Comparison of ENCODE assay signal across 1 cellular context in genomic region chr17:18087610-18088491, GRCh38.
TF ChIP-seq lines count a peak whose summit lies in the region.

TSS of gene DRG2 (plus strand) at chr17:18087948. CDS start at chr17:18088024, 76 bp downstream.

TF ChIP-seq in GM12878, 131 proteins besides CTCF, POLR2A, EP300 and RAD21 (continued from another document and continues in another):
- TF ChIP-seq CUX1 (IDR thresholded peaks at IDR 0.05; ENCODE audit: insufficient replicate concordance, low read depth, low read length), result no peak
- TF ChIP-seq TAF1 (IDR thresholded peaks at IDR 0.05; ENCODE audit: borderline replicate concordance, low read depth, low read length), result peak; percentile 96
- TF ChIP-seq SKIL (IDR thresholded peaks at IDR 0.05; ENCODE audit: low read depth, poor library complexity, severe bottlenecking), result peak; percentile 32
- peak; percentile 80 for TF ChIP-seq RELA (IDR thresholded peaks at IDR 0.05; ENCODE audit: borderline replicate concordance, partially characterized antibody)
- no peak for TF ChIP-seq BCLAF1 (IDR thresholded peaks at IDR 0.05)
- peak; percentile 95 for TF ChIP-seq IKZF1 (conservative IDR thresholded peaks at IDR 0.05)
- TF ChIP-seq SMARCA5 (IDR thresholded peaks at IDR 0.05), result peak; percentile 97
- TF ChIP-seq ZNF207 (IDR thresholded peaks at IDR 0.05; ENCODE audit: borderline replicate concordance), result peak; percentile 92
- peak; percentile 81 for TF ChIP-seq SP1 (IDR thresholded peaks at IDR 0.05; ENCODE audit: low read depth, low read length)
- peak; percentile 80 for TF ChIP-seq TBL1XR1 (IDR thresholded peaks at IDR 0.05; ENCODE audit: low read depth, low read length)
- TF ChIP-seq ETV6 (conservative IDR thresholded peaks at IDR 0.05 in 1 of 2, IDR thresholded peaks at IDR 0.05 in 1 of 2; ENCODE audit: borderline replicate concordance in 1 of 2, low read depth in 1 of 2), result peak in 1 of 2 experiments; percentile 62; a peak in 1 of 4 replicates
- no peak for TF ChIP-seq NFYA (IDR thresholded peaks at IDR 0.05; ENCODE audit: borderline replicate concordance, low read depth, low read length)
- peak; percentile 96 for TF ChIP-seq ZBTB11 (CRISPR knock-in tag; IDR thresholded peaks at IDR 0.05)
- peak; percentile 76 for TF ChIP-seq POU2F2 (IDR thresholded peaks at IDR 0.05; ENCODE audit: borderline replicate concordance, low read depth, low read length)
- peak; percentile 79; the same call in 1 of the 2 replicates for TF ChIP-seq ASH2L (IDR thresholded peaks at IDR 0.05; ENCODE audit: borderline replicate concordance, low read depth)
- peak; percentile 87 for TF ChIP-seq NKRF (conservative IDR thresholded peaks at IDR 0.05)
- TF ChIP-seq BACH1 (IDR thresholded peaks at IDR 0.05; ENCODE audit: borderline replicate concordance), result peak; percentile 72
- TF ChIP-seq ZNF24 (IDR thresholded peaks at IDR 0.05), result peak; percentile 82
- TF ChIP-seq KDM1A (IDR thresholded peaks at IDR 0.05; ENCODE audit: borderline replicate concordance), result no peak
- peak; percentile 67; the same call in 1 of the 2 replicates for TF ChIP-seq PAX5 (IDR thresholded peaks at IDR 0.05; ENCODE audit: borderline replicate concordance, low read depth, low read length)
- TF ChIP-seq JUNB (IDR thresholded peaks at IDR 0.05), result no peak
- TF ChIP-seq CEBPB (IDR thresholded peaks at IDR 0.05; ENCODE audit: borderline replicate concordance in 1 of 2, low read depth in 2 of 2, low read length in 2 of 2), result no peak
- peak; percentile 94 for TF ChIP-seq TARDBP (IDR thresholded peaks at IDR 0.05; ENCODE audit: borderline replicate concordance)
- TF ChIP-seq USF2 (IDR thresholded peaks at IDR 0.05; ENCODE audit: borderline replicate concordance, low read depth, low read length), result no peak
- TF ChIP-seq MEF2B (IDR thresholded peaks at IDR 0.05; ENCODE audit: partially characterized antibody, poor library complexity, severe bottlenecking), result peak; percentile 38
- peak; percentile 59 for TF ChIP-seq POLR2AphosphoS2 (IDR thresholded peaks at IDR 0.05; ENCODE audit: low read depth, low read length)
- TF ChIP-seq FOS (IDR thresholded peaks at IDR 0.05; ENCODE audit: borderline replicate concordance, extremely low read depth, insufficient read length), result no peak
- 0 out of 2 replicates have a peak, but pooled peaks have one; percentile 24 for TF ChIP-seq ZNF384 (IDR thresholded peaks at IDR 0.05; ENCODE audit: borderline replicate concordance, low read depth, low read length)
- TF ChIP-seq ZSCAN29 (IDR thresholded peaks at IDR 0.05), result peak; percentile 56; the same call in 1 of the 2 replicates
- peak; percentile 74 for TF ChIP-seq NR2C1 (IDR thresholded peaks at IDR 0.05)
- no peak for TF ChIP-seq ZZZ3 (IDR thresholded peaks at IDR 0.05; ENCODE audit: control insufficient read depth, insufficient read length, low read depth)
- no peak for TF ChIP-seq PAX8 (IDR thresholded peaks at IDR 0.05)
- peak; percentile 74; the same call in 1 of the 2 replicates for TF ChIP-seq PML (IDR thresholded peaks at IDR 0.05; ENCODE audit: low read length)
- peak; percentile 64 to 77 for TF ChIP-seq BHLHE40 (IDR thresholded peaks at IDR 0.05; ENCODE audit: borderline replicate concordance in 1 of 2, low read depth in 2 of 2, low read length in 1 of 2)
- peak; percentile 86 for TF ChIP-seq POLR2AphosphoS5 (IDR thresholded peaks at IDR 0.05; ENCODE audit: low read length)
- TF ChIP-seq ATF7 (IDR thresholded peaks at IDR 0.05; ENCODE audit: low read depth), result no peak
- peak; percentile 72; the same call in 1 of the 2 replicates for TF ChIP-seq EED (IDR thresholded peaks at IDR 0.05; ENCODE audit: low read depth)
- peak; percentile 85 for TF ChIP-seq E2F8 (IDR thresholded peaks at IDR 0.05; ENCODE audit: low read depth, partially characterized antibody)
- TF ChIP-seq HDAC6 (IDR thresholded peaks at IDR 0.05; ENCODE audit: unreplicated experiment), result no peak
- TF ChIP-seq LARP7 (IDR thresholded peaks at IDR 0.05), result peak; percentile 97
- peak; percentile 93 for TF ChIP-seq GATAD2B (conservative IDR thresholded peaks at IDR 0.05; ENCODE audit: low read depth)
